14 cellular contexts compared by ENCODE assay signal in genomic region chr3:59895972-59896371, GRCh38.
"Had no signal": no experiment of that assay in that cellular context is flagged by ENCODE, and none has a peak within 500 bp of the region (broad histone marks: within the 10 kb centered on the region; RNA-seq: fewer than 3 reads in every experiment).

No MANE protein-coding gene starts in this region.

- H3K36me3 Mint-ChIP-seq: activated naive CD8-positive, alpha-beta T cell treated with anti-CD3 and anti-CD28 coated beads for 36 hours; natural killer cell; stimulated activated effector memory CD8-positive, alpha-beta T cell treated with anti-CD3 and anti-CD28 coated beads, Interleukin-12 subunit alpha, Interleukin-12 subunit beta, amount 100 ng/mL, for 72 hours had no signal

- DNase-seq: activated CD8-positive, alpha-beta T cell treated with anti-CD3 and anti-CD28 coated beads for 36 hours; activated effector memory CD4-positive, alpha-beta T cell treated with Interleukin-2 at 50 U/mL for 16 hours; activated naive CD8-positive, alpha-beta T cell treated with anti-CD3 and anti-CD28 coated beads for 36 hours; activated T-cell treated with anti-CD3 and anti-CD28 coated beads, Interleukin-2, amount 50 U/mL, for 24 hours; amygdala; dermis blood vessel endothelial cell; effector memory CD4-positive, alpha-beta T cell; natural killer cell; ovary; sigmoid colon; stimulated activated CD4-positive, alpha-beta T cell treated with anti-CD3 and anti-CD28 coated beads, Interleukin-4, amount 100 ng/mL, for 24 hours had no signal

- H3K27ac ChIP-seq: esophagus muscularis mucosa, ovary, sigmoid colon, thoracic aorta had no signal

- H3K27ac Mint-ChIP-seq: activated CD8-positive, alpha-beta T cell treated with anti-CD3 and anti-CD28 coated beads for 36 hours; activated naive CD8-positive, alpha-beta T cell treated with anti-CD3 and anti-CD28 coated beads for 36 hours; activated T-cell treated with anti-CD3 and anti-CD28 coated beads, Interleukin-2, amount 50 U/mL, for 24 hours; natural killer cell; stimulated activated effector memory CD8-positive, alpha-beta T cell treated with anti-CD3 and anti-CD28 coated beads, Interleukin-12 subunit alpha, Interleukin-12 subunit beta, amount 100 ng/mL, for 72 hours had no signal

- H3K4me1 Mint-ChIP-seq: stimulated activated effector memory CD8-positive, alpha-beta T cell treated with anti-CD3 and anti-CD28 coated beads, Interleukin-12 subunit alpha, Interleukin-12 subunit beta, amount 100 ng/mL, for 72 hours had no signal

- H3K27me3 Mint-ChIP-seq: activated CD8-positive, alpha-beta T cell treated with anti-CD3 and anti-CD28 coated beads for 36 hours; activated naive CD8-positive, alpha-beta T cell treated with anti-CD3 and anti-CD28 coated beads for 36 hours; activated T-cell treated with anti-CD3 and anti-CD28 coated beads, Interleukin-2, amount 50 U/mL, for 24 hours had no signal

- H3K4me3 Mint-ChIP-seq: activated CD8-positive, alpha-beta T cell treated with anti-CD3 and anti-CD28 coated beads for 36 hours; activated naive CD8-positive, alpha-beta T cell treated with anti-CD3 and anti-CD28 coated beads for 36 hours; activated T-cell treated with anti-CD3 and anti-CD28 coated beads, Interleukin-2, amount 50 U/mL, for 24 hours; natural killer cell; stimulated activated effector memory CD8-positive, alpha-beta T cell treated with anti-CD3 and anti-CD28 coated beads, Interleukin-12 subunit alpha, Interleukin-12 subunit beta, amount 100 ng/mL, for 72 hours had no signal

- H3K9me3 Mint-ChIP-seq: activated CD8-positive, alpha-beta T cell treated with anti-CD3 and anti-CD28 coated beads for 36 hours; activated T-cell treated with anti-CD3 and anti-CD28 coated beads, Interleukin-2, amount 50 U/mL, for 24 hours; natural killer cell; stimulated activated effector memory CD8-positive, alpha-beta T cell treated with anti-CD3 and anti-CD28 coated beads, Interleukin-12 subunit alpha, Interleukin-12 subunit beta, amount 100 ng/mL, for 72 hours had no signal

- ATAC-seq: activated CD8-positive, alpha-beta T cell treated with anti-CD3 and anti-CD28 coated beads for 36 hours; natural killer cell; stimulated activated effector memory CD8-positive, alpha-beta T cell treated with anti-CD3 and anti-CD28 coated beads, Interleukin-12 subunit alpha, Interleukin-12 subunit beta, amount 100 ng/mL, for 72 hours had no signal
